In the genomic region with DNA sequence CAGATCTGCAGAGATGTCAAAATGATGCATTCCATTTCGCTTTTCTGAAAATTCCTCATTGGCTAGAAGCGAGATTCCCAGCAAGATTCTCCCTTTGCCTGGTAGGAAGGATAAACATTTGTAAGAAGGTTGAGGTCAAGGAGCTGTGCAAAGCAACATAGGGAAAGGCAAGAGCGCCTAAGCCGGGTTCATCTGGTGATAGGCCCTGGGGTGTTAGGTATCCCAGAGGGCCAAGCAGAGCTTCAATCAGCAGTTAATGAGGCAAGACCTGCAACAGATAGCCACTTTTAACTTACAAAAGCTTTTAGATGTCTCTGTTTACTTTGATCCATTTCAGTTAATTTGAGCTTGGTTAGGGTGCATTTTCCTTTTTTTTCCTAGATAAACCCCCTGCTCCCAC, we compare ENCODE assay signal across 1 cellular context.
A peak's percentile ranks its signal among the peaks of the same experiment; 100 is the strongest.
TF ChIP-seq lines count a peak whose summit lies in the region.

No MANE protein-coding gene starts in this region.

TF ChIP-seq in HepG2, 621 proteins besides CTCF, POLR2A, EP300 and RAD21:
- TF ChIP-seq HNRNPK (IDR thresholded peaks at IDR 0.05; ENCODE audit: low read depth, low read length, poor library complexity, severe bottlenecking) = peak; percentile 37
- no peak for TF ChIP-seq ZSCAN29 (CRISPR knock-in tag; conservative IDR thresholded peaks at IDR 0.05)
